8 cellular contexts compared by ENCODE assay signal in genomic region chr3:177197041-177197933, GRCh38. TPM values are rescaled to one million over a fixed set of nuclear protein-coding genes. Genes with fewer than 3 reads are reported as not detected.
A peak's percentile ranks its signal among the peaks of the same experiment; 100 is the strongest.
DNase-seq lines count a peak whose midpoint lies in the region; ATAC-seq and TF ChIP-seq lines count a peak whose summit lies in the region.

Gene TBL1XR1 (minus strand): TSS chr3:177197482. CDS start chr3:177064977, 132,505 bp downstream.

- intact Hi-C loops in adrenal gland (cut with DNase I) (loop anchor here (5.0 to 10.0 kb wide), 2 partner anchors 142 to 160 kb away; no protein-coding TSS in a partner anchor), heart left ventricle (cut with DNase I) (loop anchor here in 9 of 10 donors (1.0 to 10.0 kb wide), 26 partner anchors 62 to 1185 kb away; no protein-coding TSS in a partner anchor), transverse colon (cut with DNase I; ENCODE audit: low total_unique reads) (loop anchor here (1.0 to 2.0 kb wide), 2 partner anchors 146 to 162 kb away; no protein-coding TSS in a partner anchor)

- TF ChIP-seq CTCF in GM12875 (IDR thresholded peaks at IDR 0.05; ENCODE audit: borderline replicate concordance, insufficient read depth, low read depth, low read length), result no peak
- no peak for TF ChIP-seq CTCF in adrenal gland (IDR thresholded peaks at IDR 0.05)
- no peak for TF ChIP-seq CTCF in heart left ventricle (IDR thresholded peaks at IDR 0.05)
- no peak for TF ChIP-seq CTCF in transverse colon (IDR thresholded peaks at IDR 0.05)

- H3K4me1 ChIP-seq in adrenal gland (replicated peaks in 1 of 2) (peaks cover 15 to 30% of the 10 kb centered on the region in 2 donors), heart left ventricle (peaks cover 0 to 58% (median 23%) of the 10 kb centered on the region in 12 donors), transverse colon (peaks cover 21 to 57% (median 31%) of the 10 kb centered on the region in 4 donors)

- in situ Hi-C loops in transverse colon (cut with MboI; ENCODE audit: low pct_ligation_motif_present in 1 of 4, low pct_unique_long_range_greater_than_20kb in 1 of 4, low sequenced_read_pairs in 3 of 4), result loop anchor here in 3 of 4 donors (5.0 to 25.0 kb wide), 6 partner anchors 135 to 398 kb away; no protein-coding TSS in a partner anchor

- ATAC-seq in HG02798 (IDR thresholded peaks at IDR 0.05; ENCODE audit: poor library complexity, unreplicated experiment), result peak; percentile 56
- peak; percentile 81 to 92 (median 89) for ATAC-seq in heart left ventricle

- no peaks in the 10 kb centered on the region for H3K9me3 ChIP-seq in adrenal gland (replicated peaks in 1 of 3)
- H3K9me3 ChIP-seq in heart left ventricle, result no peaks in the 10 kb centered on the region
- no peaks in the 10 kb centered on the region for H3K9me3 ChIP-seq in transverse colon

- TF ChIP-seq EP300 in transverse colon (IDR thresholded peaks at IDR 0.05; ENCODE audit: low read depth), result peak; percentile 90

- H3K27me3 ChIP-seq in adrenal gland (no peaks in the 10 kb centered on the region), heart left ventricle (no peaks in the 10 kb centered on the region), transverse colon (no peaks in the 10 kb centered on the region)

- DNase-seq in NCI-H1436 treated with DMSO at 0.1 percent for 48 hours (lab: John Stamatoyannopoulos, UW), result peak; percentile 98
- peak; percentile 74 to 94 (median 86) for DNase-seq in T-helper 1 cell
- peak; percentile 89 to 96 (median 93) for DNase-seq in adrenal gland
- DNase-seq in heart left ventricle, result peak; percentile 92 to 95 (median 95)
- DNase-seq in pons (ENCODE audit: low spot score), result peak; percentile 92
- peak; percentile 95 for DNase-seq in transverse colon

- peak within 1 kb of the TSS; percentile 88 for H3K4me3 ChIP-seq in GM12875 (ENCODE audit: low read depth, low read length)
- peak within 1 kb of the TSS; percentile 72 to 100 (median 94) for H3K4me3 ChIP-seq in adrenal gland
- peak within 1 kb of the TSS; percentile 72 to 96 (median 90) for H3K4me3 ChIP-seq in heart left ventricle
- H3K4me3 ChIP-seq in transverse colon, result peak within 1 kb of the TSS; percentile 87 to 96 (median 92)

- H3K27ac ChIP-seq in adrenal gland (peak within 1 kb of the TSS; percentile 93 to 100 (median 96)), heart left ventricle (peak within 1 kb of the TSS; percentile 96 to 99 (median 98)), transverse colon (peak within 1 kb of the TSS; percentile 99 to 100 (median 100))

- H3K36me3 ChIP-seq in adrenal gland (replicated peaks in 1 of 2), result no peaks in the 10 kb centered on the region
- H3K36me3 ChIP-seq in heart left ventricle, result no peaks in the 10 kb centered on the region
- H3K36me3 ChIP-seq in transverse colon, result no peaks in the 10 kb centered on the region

- TF ChIP-seq POLR2A in adrenal gland (IDR thresholded peaks at IDR 0.05) (peak in 1 of 2 donors; percentile 55), heart left ventricle (IDR thresholded peaks at IDR 0.05) (no peak), transverse colon (IDR thresholded peaks at IDR 0.05) (no peak)

- WGBS in adrenal gland, 4 donors, result 0 to 2% (median 1%) methylated on average over 13 to 113 of the region's 119 CpGs
- 1% methylated on average over 24 to 116 of the region's 119 CpGs for WGBS in heart left ventricle, 4 donors
- 1% methylated on average over 25 of the region's 119 CpGs; no CpG with 5 or more reads in 1 of the 2 donors for WGBS in transverse colon (ENCODE audit: low coverage in 1 of 2), 2 donors

RNA-seq across cellular contexts. Expression of gene TBL1XR1, which starts in this region (rescaled TPM):
- 100 to 1,000 TPM in 6 of 8 donors, 10 to 100 TPM in 2; 74.0 to 258 (median 115) TPM for total RNA-seq in adrenal gland
- polyA plus RNA-seq in adrenal gland, result 10 to 100 TPM; 17.5 to 50.2 (median 21.8) TPM
- 100 to 1,000 TPM in 6 of 9 donors, 10 to 100 TPM in 3; 50.0 to 176 (median 120) TPM for total RNA-seq in heart left ventricle
- 10 to 100 TPM; 24.0 to 46.0 TPM for polyA plus RNA-seq in heart left ventricle
- 100 to 1,000 TPM in 1 of 4 donors, 10 to 100 TPM in 3; 39.4 to 131 (median 68.1) TPM for total RNA-seq in transverse colon

Comparison
In these comparisons a context has a peak if more than half of its experiments do, and no peak if none do; other contexts are left out.
1. Peak in every context shown above with its lines: DNase-seq, ATAC-seq, H3K4me3 ChIP-seq and H3K27ac ChIP-seq.